In genomic region chr9:96720435-96720834, GRCh38 we compare ENCODE assay signal across 1 cellular context.
TF ChIP-seq lines count a peak whose summit lies in the region.

No MANE protein-coding gene starts in this region.

TF ChIP-seq in WTC11, 78 proteins besides CTCF, POLR2A, EP300 and RAD21 (continued from another document):
- TF ChIP-seq STAT6 (CRISPR knock-in tag; conservative IDR thresholded peaks at IDR 0.05; ENCODE audit: low read depth) (no peak), ATF1 (CRISPR knock-in tag; IDR thresholded peaks at IDR 0.05) (no peak), NFATC4 (CRISPR knock-in tag; IDR thresholded peaks at IDR 0.05) (no peak), IRF1 (CRISPR knock-in tag; IDR thresholded peaks at IDR 0.05) (no peak)
- TF ChIP-seq, protein P1, sequence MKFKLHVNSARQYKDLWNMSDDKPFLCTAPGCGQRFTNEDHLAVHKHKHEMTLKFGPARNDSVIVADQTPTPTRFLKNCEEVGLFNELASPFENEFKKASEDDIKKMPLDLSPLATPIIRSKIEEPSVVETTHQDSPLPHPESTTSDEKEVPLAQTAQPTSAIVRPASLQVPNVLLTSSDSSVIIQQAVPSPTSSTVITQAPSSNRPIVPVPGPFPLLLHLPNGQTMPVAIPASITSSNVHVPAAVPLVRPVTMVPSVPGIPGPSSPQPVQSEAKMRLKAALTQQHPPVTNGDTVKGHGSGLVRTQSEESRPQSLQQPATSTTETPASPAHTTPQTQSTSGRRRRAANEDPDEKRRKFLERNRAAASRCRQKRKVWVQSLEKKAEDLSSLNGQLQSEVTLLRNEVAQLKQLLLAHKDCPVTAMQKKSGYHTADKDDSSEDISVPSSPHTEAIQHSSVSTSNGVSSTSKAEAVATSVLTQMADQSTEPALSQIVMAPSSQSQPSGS (CRISPR knock-in tag; IDR thresholded peaks at IDR 0.05; ENCODE audit: borderline replicate concordance, low read depth) = no peak
